Comparison of ENCODE assay signal across 23 cellular contexts in the genomic region with DNA sequence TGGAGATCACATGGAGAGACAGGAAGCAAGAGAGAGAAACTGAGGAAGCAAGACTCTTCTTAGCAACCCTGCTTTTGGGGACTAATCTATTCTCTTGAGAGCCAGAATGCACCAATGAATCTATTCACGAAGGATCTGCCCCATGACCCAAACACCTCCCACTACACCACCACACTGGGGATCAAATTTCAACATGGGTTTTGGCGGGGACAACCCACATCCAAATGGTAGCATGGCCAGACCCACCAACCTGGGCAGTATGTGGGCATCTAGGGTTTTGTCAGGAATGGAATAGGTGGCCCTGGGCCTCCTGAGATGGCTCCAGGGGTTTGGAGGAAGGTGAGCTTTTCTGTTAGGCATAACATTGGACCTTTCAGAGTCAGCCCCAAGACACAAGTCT.
"Had no signal": no experiment of that assay in that cellular context is flagged by ENCODE, and none has a peak within 500 bp of the region (broad histone marks: within the 10 kb centered on the region; RNA-seq: fewer than 3 reads in every experiment).

No MANE protein-coding gene starts in this region.

- H3K36me3 Mint-ChIP-seq: activated naive CD4-positive, alpha-beta T cell treated with anti-CD3 and anti-CD28 coated beads, Interleukin-2, amount 50 U/mL, for 24 hours; brain; memory B cell; naive B cell; T-cell had no signal

- ATAC-seq: heart left ventricle, left cardiac atrium, psoas muscle, right cardiac atrium, T-cell had no signal

- H3K27ac ChIP-seq: colonic mucosa, ovary, psoas muscle, thoracic aorta, WERI-Rb-1 had no signal

- H3K4me3 Mint-ChIP-seq: activated naive CD4-positive, alpha-beta T cell treated with anti-CD3 and anti-CD28 coated beads, Interleukin-2, amount 50 U/mL, for 24 hours; brain; memory B cell; naive B cell; T-cell had no signal

- H3K4me1 ChIP-seq: colonic mucosa had no signal

- DNase-seq: activated CD4-positive, alpha-beta T cell treated with anti-CD3 and anti-CD28 coated beads for 1 hour; activated CD4-positive, alpha-beta T cell treated with anti-CD3 and anti-CD28 coated beads, Interleukin-2, amount 50 U/mL, for 1 hour; activated gamma-delta T cell treated with Interleukin-2 at 50 U/mL for 16 hours; activated T-cell treated with anti-CD3 and anti-CD28 coated beads, Interleukin-2, amount 50 U/mL, for 1 hour; anterior cingulate cortex; caudate nucleus; colonic mucosa; left cardiac atrium; naive B cell; ovary; psoas muscle; right cardiac atrium; stimulated activated CD4-positive, alpha-beta T cell treated with anti-CD3 and anti-CD28 coated beads, Interleukin-15, amount 100 ng/mL, for 24 hours; stimulated activated CD4-positive, alpha-beta T cell treated with anti-CD3 and anti-CD28 coated beads, Interleukin-2, amount 100 ng/mL, for 48 hours; stimulated activated naive CD4-positive, alpha-beta T cell; T-cell; WERI-Rb-1 had no signal

- H3K9me3 ChIP-seq: colonic mucosa, heart left ventricle, ovary, psoas muscle, thoracic aorta had no signal

- H3K27me3 ChIP-seq: colonic mucosa, heart left ventricle, ovary had no signal

- H3K27ac Mint-ChIP-seq: activated naive CD4-positive, alpha-beta T cell treated with anti-CD3 and anti-CD28 coated beads, Interleukin-2, amount 50 U/mL, for 24 hours; brain; memory B cell; T-cell had no signal

- H3K36me3 ChIP-seq: colonic mucosa, heart left ventricle, ovary, thoracic aorta, WERI-Rb-1 had no signal

- H3K4me3 ChIP-seq: colonic mucosa, heart left ventricle, ovary, psoas muscle, skin epidermis, thoracic aorta had no signal

- H3K4me1 Mint-ChIP-seq: activated naive CD4-positive, alpha-beta T cell treated with anti-CD3 and anti-CD28 coated beads, Interleukin-2, amount 50 U/mL, for 24 hours; naive B cell; T-cell had no signal

- H3K27me3 Mint-ChIP-seq: activated naive CD4-positive, alpha-beta T cell treated with anti-CD3 and anti-CD28 coated beads, Interleukin-2, amount 50 U/mL, for 24 hours; brain; T-cell had no signal

- H3K9me3 Mint-ChIP-seq: activated naive CD4-positive, alpha-beta T cell treated with anti-CD3 and anti-CD28 coated beads, Interleukin-2, amount 50 U/mL, for 24 hours; brain; memory B cell; naive B cell; T-cell had no signal
